ENCODE assay signal across 8 cellular contexts in the genomic region with DNA sequence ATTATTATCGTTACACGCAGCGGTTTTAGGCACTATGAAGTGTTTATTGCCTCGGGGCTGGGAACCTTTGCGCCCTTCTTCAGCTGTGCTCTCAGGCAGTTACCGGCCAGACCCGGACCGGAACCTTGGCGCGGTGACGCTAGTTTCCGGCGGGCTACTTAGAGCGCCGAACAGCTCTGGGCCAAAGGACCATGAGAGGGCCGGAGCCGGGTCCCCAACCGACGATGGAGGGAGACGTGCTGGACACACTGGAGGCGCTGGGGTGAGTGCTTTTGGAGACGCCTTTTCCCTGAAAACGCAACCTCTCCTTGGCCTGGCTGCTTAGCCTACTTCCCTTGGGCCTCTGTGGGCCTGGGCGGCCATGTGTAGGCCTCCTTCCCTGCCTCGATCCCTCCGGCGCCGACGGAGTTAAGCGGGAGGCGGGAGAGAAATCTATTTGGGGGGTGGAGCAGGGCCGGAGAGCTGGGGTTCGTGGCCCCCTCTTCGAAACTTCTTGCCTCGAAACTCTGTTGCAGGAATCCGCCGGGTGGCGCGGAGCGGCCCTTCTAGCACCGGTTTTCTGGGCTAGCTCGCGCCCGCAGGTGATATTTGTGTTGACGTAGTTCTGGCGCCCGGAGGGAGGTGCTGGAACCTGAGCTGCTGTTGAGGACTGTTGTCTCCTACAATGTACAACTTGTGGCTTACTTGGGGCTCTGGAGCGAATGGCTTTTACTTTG. TPM values are rescaled to one million over a fixed set of nuclear protein-coding genes. Genes with fewer than 3 reads are reported as not detected.
DNase-seq lines count a peak whose midpoint lies in the region; TF ChIP-seq lines count a peak whose summit lies in the region.

A gene (plus strand): TSS at position 157 of the 716 bp plus-strand sequence. CDS start 35 bp downstream, at position 192.

- H3K9me3 ChIP-seq in ES-I3 (ENCODE audit: control insufficient read depth, insufficient read depth, low read length) = no peaks in the 10 kb centered on the region
- H3K9me3 ChIP-seq in stomach smooth muscle (ENCODE audit: control insufficient read depth in 2 of 2, low read length in 2 of 2) = no peaks in the 10 kb centered on the region

- H3K27ac ChIP-seq in stomach smooth muscle (ENCODE audit: low read length) = peak within 1 kb of the TSS; percentile 79

- peak within 1 kb of the TSS; percentile 99 for H3K27ac Mint-ChIP-seq in neural crest cell (ENCODE audit: unreplicated experiment)

- no peak for TF ChIP-seq CTCF in foreskin fibroblast (IDR thresholded peaks at IDR 0.05; ENCODE audit: low read depth, low read length)
- TF ChIP-seq CTCF in neural crest cell (conservative IDR thresholded peaks at IDR 0.05) = peak; percentile 24

- peaks cover 21% of the 10 kb centered on the region for H3K4me1 Mint-ChIP-seq in neural crest cell

- H3K27me3 Mint-ChIP-seq in neural crest cell (ENCODE audit: low read depth) = peaks cover 29% of the 10 kb centered on the region

- H3K4me3 Mint-ChIP-seq in neural crest cell = peak within 1 kb of the TSS; percentile 100

- no peaks in the 10 kb centered on the region for H3K9me3 Mint-ChIP-seq in neural crest cell

- DNase-seq in H4 (ENCODE audit: low spot score) (peak; percentile 73), LoVo (ENCODE audit: low spot score) (peak; percentile 90), SHP77 treated with DMSO at 0.1 percent for 48 hours (lab: John Stamatoyannopoulos, UW) (peak; percentile 69), activated gamma-delta T cell treated with Interleukin-2 at 50 U/mL for 16 hours (peak; percentile 86), foreskin fibroblast (peak; percentile 84 to 95), neural crest cell (ENCODE audit: low read depth, low spot score) (peak; percentile 95)

- H3K27me3 ChIP-seq in stomach smooth muscle (ENCODE audit: control insufficient read depth in 1 of 2, insufficient read depth in 2 of 2, low read length in 2 of 2) = no peaks in the 10 kb centered on the region

- peaks cover under 1% of the 10 kb centered on the region for H3K36me3 Mint-ChIP-seq in neural crest cell (ENCODE audit: low read depth)

- no peaks in the 10 kb centered on the region; the same call in 1 of the 2 replicates for H3K4me1 ChIP-seq in ES-I3 (ENCODE audit: insufficient read depth, low read length)
- H3K4me1 ChIP-seq in stomach smooth muscle (ENCODE audit: control insufficient read depth, insufficient read depth, low read length) = peaks cover 7% of the 10 kb centered on the region

- no peaks in the 10 kb centered on the region for H3K36me3 ChIP-seq in ES-I3 (ENCODE audit: insufficient read depth, low read length)
- H3K36me3 ChIP-seq in stomach smooth muscle (ENCODE audit: control insufficient read depth in 2 of 2, insufficient read depth in 2 of 2, low read length in 2 of 2) = no peaks in the 10 kb centered on the region

- H3K9ac ChIP-seq in ES-I3 (ENCODE audit: low read depth, low read length) (peak within 1 kb of the TSS; percentile 93), stomach smooth muscle (ENCODE audit: low read length in 2 of 2) (peak within 1 kb of the TSS; percentile 90 to 98)

- H3K4me3 ChIP-seq in foreskin fibroblast (ENCODE audit: low read depth in 1 of 2, low read length in 2 of 2) (peak within 1 kb of the TSS; percentile 76 to 95), stomach smooth muscle (ENCODE audit: low read length in 2 of 2) (peak within 1 kb of the TSS; percentile 91 to 96)

RNA-seq across cellular contexts. Expression of the gene that starts here (rescaled TPM):
- 5.8 and 7.2 TPM in 2 replicates for total RNA-seq in H4 (2014; rRNA removed; shearing (Covaris generic))
- 38.0 and 54.6 TPM in 2 replicates for total RNA-seq in neural crest cell

Comparison
In these comparisons a context has a peak if more than half of its experiments do, and no peak if none do; other contexts are left out.
1. Peak in every context shown above with its lines: DNase-seq, H3K4me3 ChIP-seq and H3K27ac ChIP-seq.